Comparison of ENCODE assay signal across 9 cellular contexts in genomic region chr20:57693002-57693582, GRCh38. TPM values are rescaled to one million over a fixed set of nuclear protein-coding genes. Genes with fewer than 3 reads are reported as not detected.
DNase-seq lines count a peak whose midpoint lies in the region; ATAC-seq and TF ChIP-seq lines count a peak whose summit lies in the region.
"Had no signal": no experiment of that assay in that cellular context is flagged by ENCODE, and none has a peak within 500 bp of the region (broad histone marks: within the 10 kb centered on the region; RNA-seq: fewer than 3 reads in every experiment).

No MANE protein-coding gene starts in this region.

- H3K9me3 Mint-ChIP-seq in activated CD4-positive, alpha-beta memory T cell treated with anti-CD3 and anti-CD28 coated beads for 36 hours: no peaks in the 10 kb centered on the region
- no peaks in the 10 kb centered on the region for H3K9me3 Mint-ChIP-seq in activated CD4-positive, alpha-beta memory T cell treated with anti-CD3 and anti-CD28 coated beads, Interleukin-2, amount 10 ng/mL, durations not matched to agents 7 days and 5 days
- H3K9me3 Mint-ChIP-seq: central memory CD8-positive, alpha-beta T cell had no signal

- CTCF ChIA-PET in activated CD4-positive, alpha-beta memory T cell treated with anti-CD3 and anti-CD28 coated beads for 36 hours (lab: Charles Lee): no interaction called here
- CTCF ChIA-PET in activated CD4-positive, alpha-beta memory T cell treated with anti-CD3 and anti-CD28 coated beads, Interleukin-2, amount 10 ng/mL, durations not matched to agents 7 days and 5 days (lab: Charles Lee): interaction anchor here (0.5 kb wide), 1 partner anchor 1308 kb away, joined by 3 read pairs; no protein-coding TSS in a partner anchor

- no peaks in the 10 kb centered on the region for H3K36me3 Mint-ChIP-seq in activated CD4-positive, alpha-beta memory T cell treated with anti-CD3 and anti-CD28 coated beads for 36 hours
- no peaks in the 10 kb centered on the region for H3K36me3 Mint-ChIP-seq in activated CD4-positive, alpha-beta memory T cell treated with anti-CD3 and anti-CD28 coated beads, Interleukin-2, amount 10 ng/mL, durations not matched to agents 7 days and 5 days (ENCODE audit: low read depth)

- no peak overlapping the region for H3K27ac Mint-ChIP-seq in activated CD4-positive, alpha-beta memory T cell treated with anti-CD3 and anti-CD28 coated beads for 36 hours
- no peak overlapping the region for H3K27ac Mint-ChIP-seq in activated CD4-positive, alpha-beta memory T cell treated with anti-CD3 and anti-CD28 coated beads, Interleukin-2, amount 10 ng/mL, durations not matched to agents 7 days and 5 days

- TF ChIP-seq POLR2A in GM18505 (IDR thresholded peaks at IDR 0.05; ENCODE audit: borderline replicate concordance, extremely low read depth, insufficient read depth, insufficient read length): no peak

- H3K4me1 ChIP-seq in upper lobe of right lung: peaks cover 23% of the 10 kb centered on the region

- no peaks in the 10 kb centered on the region for H3K9me3 ChIP-seq in upper lobe of right lung

- peak; percentile 34 for TF ChIP-seq CTCF in upper lobe of right lung (IDR thresholded peaks at IDR 0.05)

- H3K4me3 Mint-ChIP-seq in activated CD4-positive, alpha-beta memory T cell treated with anti-CD3 and anti-CD28 coated beads for 36 hours: no peak overlapping the region
- H3K4me3 Mint-ChIP-seq in activated CD4-positive, alpha-beta memory T cell treated with anti-CD3 and anti-CD28 coated beads, Interleukin-2, amount 10 ng/mL, durations not matched to agents 7 days and 5 days: no peak overlapping the region
- H3K4me3 Mint-ChIP-seq: central memory CD8-positive, alpha-beta T cell had no signal

- ATAC-seq in upper lobe of right lung (peak; percentile 74), GM18505 (IDR thresholded peaks at IDR 0.05; ENCODE audit: unreplicated experiment) (no peak), HG02938 (IDR thresholded peaks at IDR 0.05; ENCODE audit: unreplicated experiment) (no peak)

- POLR2A ChIA-PET in activated CD4-positive, alpha-beta memory T cell treated with anti-CD3 and anti-CD28 coated beads for 36 hours (lab: Charles Lee): no interaction called here
- POLR2A ChIA-PET in activated CD4-positive, alpha-beta memory T cell treated with anti-CD3 and anti-CD28 coated beads, Interleukin-2, amount 10 ng/mL, durations not matched to agents 7 days and 5 days (lab: Charles Lee): no interaction called here

- H3K27ac ChIP-seq in upper lobe of right lung: peak overlapping the region; percentile 42

- H3K4me3 ChIP-seq in upper lobe of right lung: no peak overlapping the region

- H3K27me3 Mint-ChIP-seq in activated CD4-positive, alpha-beta memory T cell treated with anti-CD3 and anti-CD28 coated beads for 36 hours: no peaks in the 10 kb centered on the region
- H3K27me3 Mint-ChIP-seq in activated CD4-positive, alpha-beta memory T cell treated with anti-CD3 and anti-CD28 coated beads, Interleukin-2, amount 10 ng/mL, durations not matched to agents 7 days and 5 days: no peaks in the 10 kb centered on the region

- peaks cover 18% of the 10 kb centered on the region for H3K4me1 Mint-ChIP-seq in activated CD4-positive, alpha-beta memory T cell treated with anti-CD3 and anti-CD28 coated beads for 36 hours (ENCODE audit: low read depth)
- peaks cover 10% of the 10 kb centered on the region for H3K4me1 Mint-ChIP-seq in activated CD4-positive, alpha-beta memory T cell treated with anti-CD3 and anti-CD28 coated beads, Interleukin-2, amount 10 ng/mL, durations not matched to agents 7 days and 5 days
- H3K4me1 Mint-ChIP-seq: central memory CD8-positive, alpha-beta T cell had no signal

- no peaks in the 10 kb centered on the region for H3K27me3 ChIP-seq in upper lobe of right lung

- H3K36me3 ChIP-seq in upper lobe of right lung: no peaks in the 10 kb centered on the region

- intact Hi-C loops in activated CD4-positive, alpha-beta memory T cell treated with anti-CD3 and anti-CD28 coated beads for 36 hours (cut with micrococcal nuclease): no loop called here
- intact Hi-C loops in upper lobe of right lung (cut with DNase I): no loop called here

- DNase-seq in activated CD4-positive, alpha-beta memory T cell treated with anti-CD3 and anti-CD28 coated beads for 36 hours: peak; percentile 18
- no peak for DNase-seq in activated CD4-positive, alpha-beta memory T cell treated with anti-CD3 and anti-CD28 coated beads, Interleukin-2, amount 10 ng/mL, durations not matched to agents 7 days and 5 days
- peak; percentile 35 for DNase-seq in amniotic epithelial cell (ENCODE audit: low read depth)
- DNase-seq in left kidney (ENCODE audit: low read depth, low spot score): peak; percentile 75
- DNase-seq in upper lobe of right lung: peak; percentile 76
- DNase-seq in NK-92 treated with Interleukin-12 subunit alpha and Interleukin-12 subunit beta, amount 100 ng/mL, for 24 hours (lab: John Stamatoyannopoulos, UW): no peak

RNA-seq across cellular contexts. Expression of gene PMEPA1, which starts 16.7 kb away (rescaled TPM):
- 1 to 10 TPM; 2.5 to 3.0 TPM for total RNA-seq in activated CD4-positive, alpha-beta memory T cell treated with anti-CD3 and anti-CD28 coated beads for 36 hours
- 1 to 10 TPM in 1 of 2 experiments, under 1 TPM in 1; 0.76 to 1.3 TPM for total RNA-seq in activated CD4-positive, alpha-beta memory T cell treated with anti-CD3 and anti-CD28 coated beads, Interleukin-2, amount 10 ng/mL, durations not matched to agents 7 days and 5 days
- 49.1 TPM for total RNA-seq in upper lobe of right lung

Comparison
In these comparisons a context has a peak if more than half of its experiments do, and no peak if none do; other contexts are left out.
1. DNase-seq: peak in activated CD4-positive, alpha-beta memory T cell treated with anti-CD3 and anti-CD28 coated beads for 36 hours (single experiment), amniotic epithelial cell (single experiment), left kidney (single experiment) and upper lobe of right lung (single experiment); none in activated CD4-positive, alpha-beta memory T cell treated with anti-CD3 and anti-CD28 coated beads, Interleukin-2, amount 10 ng/mL, durations not matched to agents 7 days and 5 days (single experiment) and NK-92 treated with Interleukin-12 subunit alpha and Interleukin-12 subunit beta, amount 100 ng/mL, for 24 hours (single experiment).
2. RNA of gene PMEPA1, which starts 16.7 kb away (total RNA-seq): 49.1 TPM in upper lobe of right lung (single experiment); 2.5 to 3.0 TPM in activated CD4-positive, alpha-beta memory T cell treated with anti-CD3 and anti-CD28 coated beads for 36 hours and 0.76 to 1.3 TPM in activated CD4-positive, alpha-beta memory T cell treated with anti-CD3 and anti-CD28 coated beads, Interleukin-2, amount 10 ng/mL, durations not matched to agents 7 days and 5 days; every median in the first group is over 10 times any median in the second.